8 cellular contexts compared by ENCODE assay signal in the genomic region with DNA sequence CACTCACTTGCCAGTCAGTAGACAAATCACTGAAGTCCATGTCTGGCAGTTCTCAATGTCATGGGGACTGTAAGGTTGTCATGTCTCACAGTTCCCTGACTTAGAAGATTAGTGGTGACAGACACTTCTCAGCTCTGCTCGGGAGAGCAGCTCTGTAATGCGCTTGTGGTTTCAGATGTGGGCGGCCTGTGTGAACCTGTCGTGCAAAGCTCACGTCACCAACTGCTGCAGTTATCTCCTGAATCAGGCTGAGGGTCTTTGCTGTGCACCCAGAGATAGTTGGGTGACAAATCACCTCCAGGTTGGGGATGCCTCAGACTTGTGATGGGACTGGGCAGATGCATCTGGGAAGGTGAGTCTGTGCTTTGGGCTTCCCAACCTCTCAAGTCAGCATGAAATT. TPM values are rescaled to one million over a fixed set of nuclear protein-coding genes. Genes with fewer than 3 reads are reported as not detected.
DNase-seq lines count a peak whose midpoint lies in the region; ATAC-seq and TF ChIP-seq lines count a peak whose summit lies in the region.

Gene IL9R, plus strand, starts transcription at position 261 of the 400 bp plus-strand sequence. Its CDS starts 64 bp downstream, at position 325.

- H3K9me3 ChIP-seq in breast epithelium = no peaks in the 10 kb centered on the region

- H3K27ac ChIP-seq in breast epithelium = no peak within 1 kb of the TSS

- no peak within 1 kb of the TSS for H3K4me3 ChIP-seq in breast epithelium

- ATAC-seq in GM19468 (IDR thresholded peaks at IDR 0.05; ENCODE audit: extremely low read depth, unreplicated experiment) (peak; percentile 87), HG03469 (IDR thresholded peaks at IDR 0.05; ENCODE audit: unreplicated experiment) (peak; percentile 84)

- H3K27me3 ChIP-seq in breast epithelium = peaks cover 0 to 10% of the 10 kb centered on the region in 2 donors

- DNase-seq in activated effector memory CD4-positive, alpha-beta T cell treated with Interleukin-2 at 50 U/mL for 16 hours = peak; percentile 34
- peak; percentile 17 to 32 for DNase-seq in stimulated activated CD8-positive, alpha-beta memory T cell treated with anti-CD3 and anti-CD28 coated beads, Interleukin-4, amount 100 ng/mL, for 4 hours (ENCODE audit: low read depth in 2 of 2, low spot score in 1 of 2)
- no peak for DNase-seq in NCI-H774 (lab: John Stamatoyannopoulos, UW)
- DNase-seq in DMS53 treated with DMSO at 0.1 percent for 48 hours (lab: John Stamatoyannopoulos, UW; ENCODE audit: unreplicated experiment) = no peak
- no peak for DNase-seq in breast epithelium (ENCODE audit: low spot score in 2 of 2)
- no peak for DNase-seq in globus pallidus (ENCODE audit: low spot score)

- H3K4me1 ChIP-seq in breast epithelium = no peaks in the 10 kb centered on the region

- no peaks in the 10 kb centered on the region for H3K36me3 ChIP-seq in breast epithelium

- intact Hi-C loops in breast epithelium (cut with DNase I; ENCODE audit: low total_unique reads) = no loop called here

- no peak for TF ChIP-seq CTCF in breast epithelium (IDR thresholded peaks at IDR 0.05)

- no peak for TF ChIP-seq POLR2A in breast epithelium (IDR thresholded peaks at IDR 0.05)

RNA-seq across cellular contexts. Expression of gene IL9R, which starts in this region (rescaled TPM):
- under 1 TPM; 0.16 to 0.44 (median 0.33) TPM for total RNA-seq in breast epithelium

Comparison
In these comparisons a context has a peak if more than half of its experiments do, and no peak if none do; other contexts are left out.
1. DNase-seq: peak in activated effector memory CD4-positive, alpha-beta T cell treated with Interleukin-2 at 50 U/mL for 16 hours (single experiment) and stimulated activated CD8-positive, alpha-beta memory T cell treated with anti-CD3 and anti-CD28 coated beads, Interleukin-4, amount 100 ng/mL, for 4 hours (2 of 2); none in NCI-H774 (single experiment), DMS53 treated with DMSO at 0.1 percent for 48 hours (single experiment), breast epithelium (0 of 2) and globus pallidus (single experiment).